In genomic region chr6:168462454-168462853, GRCh38 we compare ENCODE assay signal across 33 cellular contexts. TPM values are rescaled to one million over a fixed set of nuclear protein-coding genes. Genes with fewer than 3 reads are reported as not detected.
"Had no signal": no experiment of that assay in that cellular context is flagged by ENCODE, and none has a peak within 500 bp of the region (broad histone marks: within the 10 kb centered on the region; RNA-seq: fewer than 3 reads in every experiment).

No MANE protein-coding gene starts in this region.

- H3K27me3 Mint-ChIP-seq: stimulated activated naive B cell treated with anti-CD40 and anti-IgM and Interleukin-4, amounts not matched to agents 10 μg/mL and 1 μg/mL and 100 μg/mL, for 72 hours had no signal

- H3K4me1 ChIP-seq: left ventricle myocardium inferior, parathyroid adenoma, right atrium auricular region, right lobe of liver, thyroid gland, transverse colon, upper lobe of left lung had no signal

- H3K27me3 ChIP-seq: neutrophil, right atrium auricular region, right lobe of liver, stomach, testis, thyroid gland, transverse colon, upper lobe of left lung had no signal

- H3K36me3 ChIP-seq: heart left ventricle, left ventricle myocardium inferior, neutrophil, right atrium auricular region, right lobe of liver, stomach, thyroid gland, transverse colon, upper lobe of left lung had no signal

- FAIRE-seq: islet of Langerhans, kidney, urothelium cell line had no signal

- DNase-seq: heart left ventricle; hypothalamus; immature natural killer cell; kidney; left colon; left ventricle myocardium inferior; mesendoderm; naive B cell; natural killer cell; occipital lobe; right lobe of liver; stimulated activated CD4-positive, alpha-beta T cell treated with anti-CD3 and anti-CD28 coated beads, Interleukin-12 subunit alpha, Interleukin-12 subunit beta, amount 100 ng/mL, for 4 hours; stimulated activated CD4-positive, alpha-beta T cell treated with anti-CD3 and anti-CD28 coated beads, Interleukin-15, amount 100 ng/mL, for 24 hours; stimulated activated CD4-positive, alpha-beta T cell treated with anti-CD3 and anti-CD28 coated beads, Interleukin-2, amount 100 ng/mL, for 24 hours; stimulated activated CD4-positive, alpha-beta T cell treated with anti-CD3 and anti-CD28 coated beads, Interleukin-4, amount 100 ng/mL, for 1 hour; stimulated activated naive B cell treated with anti-CD40 and anti-IgM and Interleukin-4, amounts not matched to agents 10 μg/mL and 1 μg/mL and 100 μg/mL, for 72 hours; stimulated activated naive CD8-positive, alpha-beta T cell treated with anti-CD3 and anti-CD28 coated beads, Interleukin-15, Interleukin-2, amounts not matched to agents 100 U/mL and 50 U/mL, for 24 hours; stomach; testis; thyroid gland; transverse colon; upper lobe of left lung had no signal

- H3K4me3 ChIP-seq: heart left ventricle, left ventricle myocardium inferior, lung, right atrium auricular region, right lobe of liver, skin epidermis, stomach, testis, thyroid gland, transverse colon, upper lobe of left lung had no signal

- H3K4me3 Mint-ChIP-seq: immature natural killer cell; mesothelial cell of epicardium; natural killer cell; neural crest cell; stimulated activated naive B cell treated with anti-CD40 and anti-IgM and Interleukin-4, amounts not matched to agents 10 μg/mL and 1 μg/mL and 100 μg/mL, for 72 hours had no signal

- H3K9me3 ChIP-seq: heart left ventricle, left ventricle myocardium inferior, neutrophil, right atrium auricular region, right lobe of liver, stomach, testis, thyroid gland, transverse colon, upper lobe of left lung had no signal

- ATAC-seq: heart left ventricle; left colon; natural killer cell; right lobe of liver; stimulated activated naive B cell treated with anti-CD40 and anti-IgM and Interleukin-4, amounts not matched to agents 10 μg/mL and 1 μg/mL and 100 μg/mL, for 72 hours; stimulated activated naive CD8-positive, alpha-beta T cell treated with anti-CD3 and anti-CD28 coated beads, Interleukin-15, Interleukin-2, amounts not matched to agents 100 U/mL and 50 U/mL, for 24 hours had no signal

- H3K36me3 Mint-ChIP-seq: immature natural killer cell; mesothelial cell of epicardium; naive B cell; natural killer cell; stimulated activated naive B cell treated with anti-CD40 and anti-IgM and Interleukin-4, amounts not matched to agents 10 μg/mL and 1 μg/mL and 100 μg/mL, for 72 hours had no signal

- H3K9ac ChIP-seq: parathyroid adenoma had no signal

- H3K79me2 ChIP-seq: parathyroid adenoma had no signal

- H3K4me1 Mint-ChIP-seq: immature natural killer cell; naive B cell; natural killer cell; stimulated activated naive B cell treated with anti-CD40 and anti-IgM and Interleukin-4, amounts not matched to agents 10 μg/mL and 1 μg/mL and 100 μg/mL, for 72 hours had no signal

- H3K27ac ChIP-seq: heart left ventricle, left ventricle myocardium inferior, neutrophil, parathyroid adenoma, right atrium auricular region, right lobe of liver, skin epidermis, thyroid gland, transverse colon, upper lobe of left lung had no signal

- H3K9me3 Mint-ChIP-seq: immature natural killer cell, natural killer cell, neural crest cell had no signal

- H2AFZ ChIP-seq: parathyroid adenoma had no signal

- H3K27ac Mint-ChIP-seq: immature natural killer cell; mesothelial cell of epicardium; naive B cell; natural killer cell; stimulated activated naive B cell treated with anti-CD40 and anti-IgM and Interleukin-4, amounts not matched to agents 10 μg/mL and 1 μg/mL and 100 μg/mL, for 72 hours had no signal

RNA-seq across cellular contexts. Expression of gene SMOC2, which starts 21.5 kb away (rescaled TPM):
- total RNA-seq: mononuclear cell, natural killer cell, pulmonary artery endothelial cell had no signal
- polyA plus RNA-seq: immature natural killer cell had no signal
